Comparison of ENCODE assay signal across 8 cellular contexts in genomic region chr2:178522950-178523595, GRCh38. TPM values are rescaled to one million over a fixed set of nuclear protein-coding genes. Genes with fewer than 3 reads are reported as not detected.
DNase-seq lines count a peak whose midpoint lies in the region; ATAC-seq and TF ChIP-seq lines count a peak whose summit lies in the region.

No MANE protein-coding gene starts in this region.

- no peak overlapping the region for H3K27ac ChIP-seq in colonic mucosa

- H3K36me3 ChIP-seq in colonic mucosa = no peaks in the 10 kb centered on the region

- peak overlapping the region; percentile 60 for H3K4me3 ChIP-seq in colonic mucosa

- DNase-seq in NCI-H82 (lab: John Stamatoyannopoulos, UW) (peak; percentile 16), NCI-H82 treated with DMSO at 0.1 percent for 48 hours (lab: John Stamatoyannopoulos, UW; ENCODE audit: unreplicated experiment) (no peak), NCI-H2171 (lab: John Stamatoyannopoulos, UW) (peak; percentile 86), colonic mucosa (peak; percentile 83), left colon (peak; percentile 75 to 80)
- peak; percentile 77 to 87 for DNase-seq in activated CD4-positive, alpha-beta T cell treated with anti-CD3 and anti-CD28 coated beads for 4 hours
- peak; percentile 41 to 66 (median 60) for DNase-seq in stimulated activated CD4-positive, alpha-beta T cell treated with anti-CD3 and anti-CD28 coated beads, Interleukin-1b, Interleukin-23, amount 100 ng/mL, for 24 hours (ENCODE audit: low read depth in 4 of 4, low spot score in 1 of 4)

- no peaks in the 10 kb centered on the region for H3K9me3 ChIP-seq in colonic mucosa

- intact Hi-C loops in colonic mucosa (cut with DNase I) (loop anchor here (5.0 kb wide), 1 partner anchor 36 kb away; no protein-coding TSS in a partner anchor), left colon (cut with DNase I, micrococcal nuclease) (no loop called here)

- peak; percentile 44 for TF ChIP-seq CTCF in colonic mucosa (IDR thresholded peaks at IDR 0.05)

- peak overlapping the region; percentile 53 to 77 for H3K9ac ChIP-seq in colonic mucosa (ENCODE audit: low read depth in 2 of 2, low read length in 2 of 2)

- H3K27me3 ChIP-seq in colonic mucosa = no peaks in the 10 kb centered on the region

- H3K4me1 ChIP-seq in colonic mucosa = no peaks in the 10 kb centered on the region

- ATAC-seq in HG02938 (IDR thresholded peaks at IDR 0.05; ENCODE audit: unreplicated experiment) = peak; percentile 90
- peak; percentile 90 for ATAC-seq in left colon

RNA-seq across cellular contexts. Expression of gene PLEKHA3, which starts 42.8 kb away (rescaled TPM):
- total RNA-seq in colonic mucosa (10 to 100 TPM; 19.3 to 26.1 TPM), left colon (10 to 100 TPM; 17.7 to 31.9 TPM)

RNA-seq across cellular contexts. Expression of gene FKBP7, which starts 44.7 kb away (rescaled TPM):
- total RNA-seq in colonic mucosa (1 to 10 TPM; 2.6 to 3.9 TPM), left colon (1 to 10 TPM; 2.4 to 3.5 TPM)
